Comparison of ENCODE assay signal across 17 cellular contexts in genomic region chr6:32818867-32819266, GRCh38. TPM values are rescaled to one million over a fixed set of nuclear protein-coding genes. Genes with fewer than 3 reads are reported as not detected.
A peak's percentile ranks its signal among the peaks of the same experiment; 100 is the strongest.
DNase-seq lines count a peak whose midpoint lies in the region; ATAC-seq, FAIRE-seq and TF ChIP-seq lines count a peak whose summit lies in the region.
"Had no signal": no experiment of that assay in that cellular context is flagged by ENCODE, and none has a peak within 500 bp of the region (broad histone marks: within the 10 kb centered on the region; RNA-seq: fewer than 3 reads in every experiment).

No MANE protein-coding gene starts in this region.

- TF ChIP-seq CTCF in OCI-LY1 (IDR thresholded peaks at IDR 0.05; ENCODE audit: low read length) (no peak), GM12878 (IDR thresholded peaks at IDR 0.05 in 2 of 3, conservative IDR thresholded peaks at IDR 0.05 in 1 of 3; ENCODE audit: control insufficient read depth in 2 of 3, extremely low read depth in 1 of 3, insufficient read depth in 1 of 3, low read depth in 3 of 3, low read length in 3 of 3) (no peak), glutamatergic neuron (IDR thresholded peaks at IDR 0.05; ENCODE audit: partially characterized antibody, unreplicated experiment) (no peak)

- H3K36me3 ChIP-seq in OCI-LY1 (ENCODE audit: insufficient read depth, low read length) (peaks cover 5% of the 10 kb centered on the region; the same call in 1 of the 2 replicates), GM12878 (ENCODE audit: control insufficient read depth in 2 of 2, insufficient read depth in 2 of 2, low read length in 1 of 2) (peaks cover 0 to 5% of the 10 kb centered on the region in 2 experiments; a peak in 1 of 4 replicates)
- H3K36me3 ChIP-seq: HAP-1 had no signal

- peak overlapping the region; percentile 71 for H3K27ac Mint-ChIP-seq in stimulated activated memory B cell treated with anti-CD40 and anti-IgM and Interleukin-4, amounts not matched to agents 10 μg/mL and 1 μg/mL and 100 μg/mL, for 72 hours
- no peak overlapping the region for H3K27ac Mint-ChIP-seq in glutamatergic neuron (ENCODE audit: unreplicated experiment)

- peaks cover 74% of the 10 kb centered on the region for H3K4me1 ChIP-seq in OCI-LY1 (ENCODE audit: insufficient read depth, low read length, severe bottlenecking)
- peaks cover 31% of the 10 kb centered on the region for H3K4me1 ChIP-seq in GM12878 (ENCODE audit: control insufficient read depth, insufficient read depth, low read length)

- POLR2A ChIA-PET in GM12878 (lab: Charles Lee), result interaction anchor here (0.5 to 1.1 kb wide), 2 partner anchors 34 to 412 kb away, joined by 3 read pairs; partner anchors contain the start of gene TAP1

- H3K4me1 Mint-ChIP-seq in stimulated activated memory B cell treated with anti-CD40 and anti-IgM and Interleukin-4, amounts not matched to agents 10 μg/mL and 1 μg/mL and 100 μg/mL, for 72 hours, result peaks cover 78% of the 10 kb centered on the region
- no peaks in the 10 kb centered on the region for H3K4me1 Mint-ChIP-seq in glutamatergic neuron (ENCODE audit: low read depth, unreplicated experiment)

- H4K20me1 ChIP-seq in OCI-LY1 (ENCODE audit: insufficient read depth, low read length), result no peaks in the 10 kb centered on the region
- H4K20me1 ChIP-seq in GM12878 (ENCODE audit: control insufficient read depth, insufficient read depth), result no peaks in the 10 kb centered on the region

- no peaks in the 10 kb centered on the region for H3K27me3 Mint-ChIP-seq in stimulated activated memory B cell treated with anti-CD40 and anti-IgM and Interleukin-4, amounts not matched to agents 10 μg/mL and 1 μg/mL and 100 μg/mL, for 72 hours
- no peaks in the 10 kb centered on the region for H3K27me3 Mint-ChIP-seq in glutamatergic neuron (ENCODE audit: unreplicated experiment)

- no peaks in the 10 kb centered on the region for H3K27me3 ChIP-seq in OCI-LY1 (ENCODE audit: insufficient read depth, low read length)
- H3K27me3 ChIP-seq in GM12878 (replicated peaks in 1 of 2; ENCODE audit: control insufficient read depth in 2 of 2, insufficient read depth in 2 of 2, low read length in 1 of 2), result no peaks in the 10 kb centered on the region

- TF ChIP-seq EP300 in GM12878 (IDR thresholded peaks at IDR 0.05; ENCODE audit: borderline replicate concordance in 1 of 2, control insufficient read depth in 1 of 2, low read depth in 2 of 2, low read length in 2 of 2), result no peak

- no peak for TF ChIP-seq POLR2A in GM12891 (IDR thresholded peaks at IDR 0.05; ENCODE audit: low read depth, low read length)
- TF ChIP-seq POLR2A in GM12878 (IDR thresholded peaks at IDR 0.05; ENCODE audit: low read depth, low read length), result no peak

- H3K9me2 ChIP-seq in OCI-LY1 (ENCODE audit: low read depth, low read length), result no peaks in the 10 kb centered on the region

- in situ Hi-C loops in GM12878 (cut with MboI), result no loop called here

- peak overlapping the region; percentile 36 for H3K27ac ChIP-seq in OCI-LY1 (ENCODE audit: low read depth, low read length, poor library complexity, severe bottlenecking)
- H3K27ac ChIP-seq in GM12878 (ENCODE audit: control insufficient read depth, insufficient read depth), result no peak overlapping the region

- H3K79me2 ChIP-seq in OCI-LY1 (ENCODE audit: insufficient read depth, low read length) (no peaks in the 10 kb centered on the region), GM12878 (ENCODE audit: control insufficient read depth, insufficient read depth, low read length) (peaks cover 22% of the 10 kb centered on the region)

- H3K36me3 Mint-ChIP-seq in stimulated activated memory B cell treated with anti-CD40 and anti-IgM and Interleukin-4, amounts not matched to agents 10 μg/mL and 1 μg/mL and 100 μg/mL, for 72 hours, result peaks cover 39% of the 10 kb centered on the region
- no peaks in the 10 kb centered on the region for H3K36me3 Mint-ChIP-seq in glutamatergic neuron (ENCODE audit: unreplicated experiment)

- no peak overlapping the region for H3K4me3 ChIP-seq in OCI-LY1 (ENCODE audit: low read depth, low read length, poor library complexity, severe bottlenecking)
- H3K4me3 ChIP-seq in GM12878, result no peak overlapping the region
- H3K4me3 ChIP-seq: HAP-1 had no signal

- no peak for ATAC-seq in GM12878
- ATAC-seq in stimulated activated memory B cell treated with anti-CD40 and anti-IgM and Interleukin-4, amounts not matched to agents 10 μg/mL and 1 μg/mL and 100 μg/mL, for 72 hours, result no peak
- no peak for ATAC-seq in esophagus mucosa

- CTCF ChIA-PET in GM12878 (lab: Yijun Ruan, JAX), result interaction anchor here (0.8 to 3.7 kb wide), 4 partner anchors 9 to 50 kb away, joined by 3 to 22 read pairs (median 5); partner anchors contain the start of genes TAP1 and TAP2

- WGBS in GM12878 (ENCODE audit: insufficient coverage, insufficient replicate concordance, low lambda C conversion rate, missing lambda C conversion rate), result 0% methylated on average over 2 of the region's 2 CpGs

- FAIRE-seq in GM12891 (lab: Jason Lieb, UNC), result peak; percentile 38
- no peak for FAIRE-seq in GM12878 (lab: Jason Lieb, UNC)

- H3K4me3 Mint-ChIP-seq in stimulated activated memory B cell treated with anti-CD40 and anti-IgM and Interleukin-4, amounts not matched to agents 10 μg/mL and 1 μg/mL and 100 μg/mL, for 72 hours, result no peak overlapping the region
- no peak overlapping the region for H3K4me3 Mint-ChIP-seq in glutamatergic neuron (ENCODE audit: unreplicated experiment)

- H2AFZ ChIP-seq in OCI-LY1 (ENCODE audit: low read length) (no peak overlapping the region), GM12878 (ENCODE audit: control insufficient read depth, low read depth, low read length) (no peak overlapping the region)

- DNase-seq in GM12891 (ENCODE audit: insufficient read length, low spot score) (no peak), GM12878 (ENCODE audit: low read depth, low spot score) (no peak), glutamatergic neuron (no peak), SW480 (ENCODE audit: low spot score) (no peak)
- DNase-seq: COR-L47, EL, Kasumi-1, NCI-H1105 treated with DMSO at 0.1 percent for 48 hours, NCI-H187, NCI-H524 treated with DMSO at 0.1 percent for 48 hours, SIG-M5 had no signal

- intact Hi-C loops in GM12878 (cut with micrococcal nuclease; ENCODE audit: unreplicated experiment), result no loop called here

- SMC1A ChIA-PET in GM12878 (lab: Charles Lee; ENCODE audit: uncharacterized antibody, unreplicated experiment), result interaction anchor here (0.9 to 3.1 kb wide), 2 partner anchors 20 to 49 kb away, joined by 5 to 12 read pairs; partner anchors contain the start of gene TAP2

- RAD21 ChIA-PET in GM12878 (lab: Charles Lee; ENCODE audit: unreplicated experiment), result interaction anchor here (1.2 kb wide), 1 partner anchor 20 kb away, joined by 3 read pairs; the partner anchor contains the start of gene TAP2

- H3K9ac ChIP-seq in OCI-LY1 (ENCODE audit: low read length) (no peak overlapping the region), GM12878 (ENCODE audit: control insufficient read depth, insufficient read depth, low read length) (no peak overlapping the region)

- no peak for TF ChIP-seq RAD21 in GM12878 (IDR thresholded peaks at IDR 0.05; ENCODE audit: insufficient read depth, low read depth, low read length)

- no peaks in the 10 kb centered on the region for H3K9me3 Mint-ChIP-seq in stimulated activated memory B cell treated with anti-CD40 and anti-IgM and Interleukin-4, amounts not matched to agents 10 μg/mL and 1 μg/mL and 100 μg/mL, for 72 hours
- no peaks in the 10 kb centered on the region for H3K9me3 Mint-ChIP-seq in glutamatergic neuron (ENCODE audit: unreplicated experiment)

- H3K4me2 ChIP-seq in OCI-LY1 (ENCODE audit: low read length) (no peak overlapping the region; the same call in 1 of the 2 replicates), GM12878 (ENCODE audit: control insufficient read depth, insufficient read depth) (no peak overlapping the region)

- H3K9me3 ChIP-seq in OCI-LY1 (ENCODE audit: low read length) (no peaks in the 10 kb centered on the region), GM12878 (replicated peaks; ENCODE audit: control insufficient read depth, insufficient read depth, low read length) (no peaks in the 10 kb centered on the region)
- H3K9me3 ChIP-seq: HAP-1 had no signal

- no TSS peak for BruUV-seq in GM12878 (replicated peaks; lab: Mats Ljungman, UMichigan)

- no peaks in the 10 kb centered on the region for H3F3A ChIP-seq in OCI-LY1 (ENCODE audit: insufficient read depth, low read length)

RNA-seq across cellular contexts. Expression of gene HLA-DOB, which starts 2.1 kb away (rescaled TPM):
- polyA plus RNA-seq in GM12891 (2012; ENCODE audit: low read depth, missing spikeins), result 74.3 TPM
- 13.7 and 16.5 TPM in 2 replicates for total RNA-seq in GM12878 (2013; cell fraction: nucleolus; rRNA removed)
- 38.4 and 43.5 TPM in 2 replicates for total RNA-seq in GM12878 (2014; rRNA removed)
- 33.3 and 38.1 TPM in 2 replicates for total RNA-seq in GM12878 (2014; rRNA removed; fragmentation: Illumina TruSeq; extraction: Trizol)
- 30.3 and 31.5 TPM in 2 replicates for total RNA-seq in GM12878 (2021)
- 62.1 TPM for polyA plus RNA-seq in GM12878 (2011; ENCODE audit: low read depth)
- polyA plus RNA-seq in GM12878 (2011; rRNA removed), result 32.7 and 41.1 TPM in 2 replicates
- polyA plus RNA-seq in GM12878 (2011; cell fraction: cytosol; rRNA removed), result 25.8 and 29.7 TPM in 2 replicates
- 55.6 and 69.1 TPM in 2 replicates for polyA plus RNA-seq in GM12878 (2011; cell fraction: nucleus; rRNA removed)
- 50.2 and 60.2 TPM in 2 replicates for polyA plus RNA-seq in GM12878 (2012)
- 47.8 and 63.6 TPM in 2 replicates for polyA plus RNA-seq in GM12878 (2014; fragmentation: Illumina TruSeq; extraction: Trizol)
- 10 to 100 TPM; 75.6 to 79.1 TPM for polyA plus RNA-seq in GM12878 (2014; fragmentation: Nextera tagmentation; extraction: Ambion mirVana)
- 30.6 and 35.5 TPM in 2 replicates for polyA plus RNA-seq in GM12878 (2014; rRNA removed)
- 10 to 100 TPM; 27.4 to 29.6 TPM for polyA plus RNA-seq in GM12878 (2016; fragmentation: Nextera tagmentation; extraction: Ambion mirVana)
- polyA minus RNA-seq in GM12878 (2011; rRNA and poly(A)+ RNA removed), result 13.2 and 15.1 TPM in 2 replicates
- polyA minus RNA-seq in GM12878 (2011; cell fraction: cytosol; rRNA and poly(A)+ RNA removed), result 1.5 and 3.5 TPM in 2 replicates
- 8.5 and 10.1 TPM in 2 replicates for polyA minus RNA-seq in GM12878 (2011; cell fraction: nucleus; rRNA and poly(A)+ RNA removed)
- not detected for total RNA-seq in glutamatergic neuron (ENCODE audit: unreplicated experiment)
- 0.52 TPM for total RNA-seq in esophagus mucosa
- total RNA-seq: HT-29, RPMI7951 had no signal

RNA-seq across cellular contexts. Expression of gene TAP2, which starts 19.7 kb away (rescaled TPM):
- polyA plus RNA-seq in GM12891 (2012; ENCODE audit: low read depth, missing spikeins), result 43.1 TPM
- 57.5 and 70.6 TPM in 2 replicates for total RNA-seq in GM12878 (2013; cell fraction: nucleolus; rRNA removed)
- 58.1 and 60.3 TPM in 2 replicates for total RNA-seq in GM12878 (2014; rRNA removed)
- total RNA-seq in GM12878 (2014; rRNA removed; fragmentation: Illumina TruSeq; extraction: Trizol), result 31.9 and 37.2 TPM in 2 replicates
- 77.2 and 87.3 TPM in 2 replicates for total RNA-seq in GM12878 (2021)
- polyA plus RNA-seq in GM12878 (2011; ENCODE audit: low read depth), result 17.3 TPM
- polyA plus RNA-seq in GM12878 (2011; rRNA removed), result 25.5 and 38.8 TPM in 2 replicates
- polyA plus RNA-seq in GM12878 (2011; cell fraction: cytosol; rRNA removed), result 34.8 and 37.7 TPM in 2 replicates
- polyA plus RNA-seq in GM12878 (2011; cell fraction: nucleus; rRNA removed), result 129 and 147 TPM in 2 replicates
- 31.6 and 38.9 TPM in 2 replicates for polyA plus RNA-seq in GM12878 (2012)
- polyA plus RNA-seq in GM12878 (2014; fragmentation: Illumina TruSeq; extraction: Trizol), result 45.7 and 47.7 TPM in 2 replicates
- 1 to 10 TPM; 5.3 to 6.7 TPM for polyA plus RNA-seq in GM12878 (2014; fragmentation: Nextera tagmentation; extraction: Ambion mirVana)
- 49.6 and 71.6 TPM in 2 replicates for polyA plus RNA-seq in GM12878 (2014; rRNA removed)
- 1 to 10 TPM; 8.3 to 9.0 TPM for polyA plus RNA-seq in GM12878 (2016; fragmentation: Nextera tagmentation; extraction: Ambion mirVana)
- 36.8 and 38.2 TPM in 2 replicates for polyA minus RNA-seq in GM12878 (2011; rRNA and poly(A)+ RNA removed)
- polyA minus RNA-seq in GM12878 (2011; cell fraction: cytosol; rRNA and poly(A)+ RNA removed), result 9.1 and 12.2 TPM in 2 replicates
- 32.5 and 50.3 TPM in 2 replicates for polyA minus RNA-seq in GM12878 (2011; cell fraction: nucleus; rRNA and poly(A)+ RNA removed)
- 1.9 TPM for total RNA-seq in glutamatergic neuron (ENCODE audit: unreplicated experiment)
- 23.1 TPM for total RNA-seq in esophagus mucosa

RNA-seq across cellular contexts. Expression of gene PSMB8, which starts 25.0 kb away (rescaled TPM):
- 241 TPM for polyA plus RNA-seq in GM12891 (2012; ENCODE audit: low read depth, missing spikeins)
- total RNA-seq in GM12878 (2013; cell fraction: nucleolus; rRNA removed), result 49.6 and 50.1 TPM in 2 replicates
- total RNA-seq in GM12878 (2014; rRNA removed), result 386 and 388 TPM in 2 replicates
- 311 and 327 TPM in 2 replicates for total RNA-seq in GM12878 (2014; rRNA removed; fragmentation: Illumina TruSeq; extraction: Trizol)
- 366 TPM in 2 replicates for total RNA-seq in GM12878 (2021)
- polyA plus RNA-seq in GM12878 (2011; ENCODE audit: low read depth), result 129 TPM
- polyA plus RNA-seq in GM12878 (2011; rRNA removed), result 321 and 384 TPM in 2 replicates
- polyA plus RNA-seq in GM12878 (2011; cell fraction: cytosol; rRNA removed), result 482 and 548 TPM in 2 replicates
- polyA plus RNA-seq in GM12878 (2011; cell fraction: nucleus; rRNA removed), result 310 and 330 TPM in 2 replicates
- polyA plus RNA-seq in GM12878 (2012), result 201 TPM in 2 replicates
- 272 and 304 TPM in 2 replicates for polyA plus RNA-seq in GM12878 (2014; fragmentation: Illumina TruSeq; extraction: Trizol)
- 100 to 1,000 TPM; 353 to 557 TPM for polyA plus RNA-seq in GM12878 (2014; fragmentation: Nextera tagmentation; extraction: Ambion mirVana)
- polyA plus RNA-seq in GM12878 (2014; rRNA removed), result 374 and 411 TPM in 2 replicates
- 100 to 1,000 TPM; 495 to 538 TPM for polyA plus RNA-seq in GM12878 (2016; fragmentation: Nextera tagmentation; extraction: Ambion mirVana)
- 253 and 255 TPM in 2 replicates for polyA minus RNA-seq in GM12878 (2011; rRNA and poly(A)+ RNA removed)
- polyA minus RNA-seq in GM12878 (2011; cell fraction: cytosol; rRNA and poly(A)+ RNA removed), result 49.0 and 55.5 TPM in 2 replicates
- 48.2 and 65.3 TPM in 2 replicates for polyA minus RNA-seq in GM12878 (2011; cell fraction: nucleus; rRNA and poly(A)+ RNA removed)
- total RNA-seq in glutamatergic neuron (ENCODE audit: unreplicated experiment), result not detected
- 33.0 TPM for total RNA-seq in esophagus mucosa

RNA-seq across cellular contexts. Expression of gene TAP1, which starts 34.6 kb away (rescaled TPM):
- 128 TPM for polyA plus RNA-seq in GM12891 (2012; ENCODE audit: low read depth, missing spikeins)
- total RNA-seq in GM12878 (2013; cell fraction: nucleolus; rRNA removed), result 96.1 and 104 TPM in 2 replicates
- total RNA-seq in GM12878 (2014; rRNA removed) (179 and 183 TPM in 2 replicates), GM12878 (2014; rRNA removed; fragmentation: Illumina TruSeq; extraction: Trizol) (103 and 108 TPM in 2 replicates), GM12878 (2021) (177 and 194 TPM in 2 replicates), glutamatergic neuron (ENCODE audit: unreplicated experiment) (0.25 TPM), esophagus mucosa (26.0 TPM)
- 87.7 TPM for polyA plus RNA-seq in GM12878 (2011; ENCODE audit: low read depth)
- polyA plus RNA-seq in GM12878 (2011; rRNA removed) (136 and 198 TPM in 2 replicates), GM12878 (2014; fragmentation: Illumina TruSeq; extraction: Trizol) (107 and 126 TPM in 2 replicates), GM12878 (2014; fragmentation: Nextera tagmentation; extraction: Ambion mirVana) (10 to 100 TPM; 33.4 to 60.0 TPM), GM12878 (2014; rRNA removed) (160 and 161 TPM in 2 replicates), GM12878 (2016; fragmentation: Nextera tagmentation; extraction: Ambion mirVana) (100 to 1,000 TPM; 230 to 249 TPM)
- 194 and 208 TPM in 2 replicates for polyA plus RNA-seq in GM12878 (2011; cell fraction: cytosol; rRNA removed)
- 238 and 367 TPM in 2 replicates for polyA plus RNA-seq in GM12878 (2011; cell fraction: nucleus; rRNA removed)
- polyA plus RNA-seq in GM12878 (2012), result 170 and 179 TPM in 2 replicates
- polyA minus RNA-seq in GM12878 (2011; rRNA and poly(A)+ RNA removed), result 154 and 194 TPM in 2 replicates
- 60.6 and 63.3 TPM in 2 replicates for polyA minus RNA-seq in GM12878 (2011; cell fraction: cytosol; rRNA and poly(A)+ RNA removed)
- 62.0 and 67.4 TPM in 2 replicates for polyA minus RNA-seq in GM12878 (2011; cell fraction: nucleus; rRNA and poly(A)+ RNA removed)

RNA-seq across cellular contexts. Expression of gene PSMB9, which starts 35.1 kb away (rescaled TPM):
- polyA plus RNA-seq in GM12891 (2012; ENCODE audit: low read depth, missing spikeins), result 292 TPM
- total RNA-seq in GM12878 (2013; cell fraction: nucleolus; rRNA removed), result 21.6 and 24.8 TPM in 2 replicates
- total RNA-seq in GM12878 (2014; rRNA removed) (251 and 255 TPM in 2 replicates), GM12878 (2014; rRNA removed; fragmentation: Illumina TruSeq; extraction: Trizol) (167 and 171 TPM in 2 replicates), GM12878 (2021) (237 and 271 TPM in 2 replicates), glutamatergic neuron (ENCODE audit: unreplicated experiment) (not detected), esophagus mucosa (11.7 TPM)
- 109 TPM for polyA plus RNA-seq in GM12878 (2011; ENCODE audit: low read depth)
- polyA plus RNA-seq in GM12878 (2011; rRNA removed) (253 and 359 TPM in 2 replicates), GM12878 (2014; fragmentation: Illumina TruSeq; extraction: Trizol) (86.8 and 181 TPM in 2 replicates), GM12878 (2014; fragmentation: Nextera tagmentation; extraction: Ambion mirVana) (100 to 1,000 TPM; 202 to 299 TPM), GM12878 (2014; rRNA removed) (341 and 375 TPM in 2 replicates), GM12878 (2016; fragmentation: Nextera tagmentation; extraction: Ambion mirVana) (100 to 1,000 TPM; 483 to 517 TPM)
- 446 and 599 TPM in 2 replicates for polyA plus RNA-seq in GM12878 (2011; cell fraction: cytosol; rRNA removed)
- polyA plus RNA-seq in GM12878 (2011; cell fraction: nucleus; rRNA removed), result 215 and 228 TPM in 2 replicates
- polyA plus RNA-seq in GM12878 (2012), result 183 and 244 TPM in 2 replicates
- 185 and 260 TPM in 2 replicates for polyA minus RNA-seq in GM12878 (2011; rRNA and poly(A)+ RNA removed)
- polyA minus RNA-seq in GM12878 (2011; cell fraction: cytosol; rRNA and poly(A)+ RNA removed), result 78.0 and 81.2 TPM in 2 replicates
- polyA minus RNA-seq in GM12878 (2011; cell fraction: nucleus; rRNA and poly(A)+ RNA removed), result 34.8 and 51.7 TPM in 2 replicates

Comparison
In these comparisons a context has a peak if more than half of its experiments do, and no peak if none do; other contexts are left out.
1. RNA of gene PSMB8, which starts 25.0 kb away (total RNA-seq): 49.6 to 388 TPM in GM12878 and 33.0 TPM in esophagus mucosa (single experiment); not detected in glutamatergic neuron (single experiment); every median in the first group is over 10 times any median in the second.